Comparison of ENCODE assay signal across 1 cellular context in the genomic region with DNA sequence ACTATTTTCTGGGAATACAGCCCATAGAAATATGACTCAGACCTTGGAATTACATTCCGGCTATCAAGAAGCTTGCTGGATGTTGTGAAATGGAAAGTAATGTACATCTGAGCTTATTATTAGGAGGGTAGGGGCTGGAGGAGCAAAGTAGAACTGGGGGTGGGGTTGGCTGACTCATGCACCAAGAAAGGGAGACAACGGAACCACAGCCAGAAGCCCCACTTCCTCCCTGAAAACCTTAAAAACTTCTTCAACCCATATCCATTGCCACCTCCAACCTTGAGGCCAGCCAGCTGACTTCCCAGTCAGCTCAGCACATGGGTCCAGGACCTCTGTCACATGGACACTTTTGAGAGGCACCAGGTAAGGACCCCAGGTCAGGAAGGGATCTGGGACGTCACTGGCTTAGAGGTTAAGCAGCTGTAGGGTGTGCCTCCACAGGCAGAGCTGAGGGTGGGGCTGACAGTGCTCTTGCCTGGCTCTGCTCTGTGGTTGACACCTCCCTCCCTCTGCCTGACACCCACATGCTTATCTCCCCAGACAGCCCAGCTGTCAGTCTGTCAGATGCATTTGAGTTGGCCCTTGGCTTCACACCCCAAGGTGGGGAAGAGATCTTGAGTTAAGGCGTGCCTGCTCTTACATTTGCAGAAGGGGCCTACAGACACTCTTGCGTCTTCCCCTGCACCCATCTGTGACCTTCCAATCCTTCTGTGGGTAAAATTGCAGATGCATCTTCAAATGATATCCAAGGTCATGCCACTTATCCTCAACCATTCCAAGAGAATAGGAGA.
A peak's percentile ranks its signal among the peaks of the same experiment; 100 is the strongest.
TF ChIP-seq lines count a peak whose summit lies in the region.

No MANE protein-coding gene starts in this region.

TF ChIP-seq in K562, 482 proteins besides CTCF, POLR2A, EP300 and RAD21 (continued from another document and continues in another):
- TF ChIP-seq, protein P1, sequence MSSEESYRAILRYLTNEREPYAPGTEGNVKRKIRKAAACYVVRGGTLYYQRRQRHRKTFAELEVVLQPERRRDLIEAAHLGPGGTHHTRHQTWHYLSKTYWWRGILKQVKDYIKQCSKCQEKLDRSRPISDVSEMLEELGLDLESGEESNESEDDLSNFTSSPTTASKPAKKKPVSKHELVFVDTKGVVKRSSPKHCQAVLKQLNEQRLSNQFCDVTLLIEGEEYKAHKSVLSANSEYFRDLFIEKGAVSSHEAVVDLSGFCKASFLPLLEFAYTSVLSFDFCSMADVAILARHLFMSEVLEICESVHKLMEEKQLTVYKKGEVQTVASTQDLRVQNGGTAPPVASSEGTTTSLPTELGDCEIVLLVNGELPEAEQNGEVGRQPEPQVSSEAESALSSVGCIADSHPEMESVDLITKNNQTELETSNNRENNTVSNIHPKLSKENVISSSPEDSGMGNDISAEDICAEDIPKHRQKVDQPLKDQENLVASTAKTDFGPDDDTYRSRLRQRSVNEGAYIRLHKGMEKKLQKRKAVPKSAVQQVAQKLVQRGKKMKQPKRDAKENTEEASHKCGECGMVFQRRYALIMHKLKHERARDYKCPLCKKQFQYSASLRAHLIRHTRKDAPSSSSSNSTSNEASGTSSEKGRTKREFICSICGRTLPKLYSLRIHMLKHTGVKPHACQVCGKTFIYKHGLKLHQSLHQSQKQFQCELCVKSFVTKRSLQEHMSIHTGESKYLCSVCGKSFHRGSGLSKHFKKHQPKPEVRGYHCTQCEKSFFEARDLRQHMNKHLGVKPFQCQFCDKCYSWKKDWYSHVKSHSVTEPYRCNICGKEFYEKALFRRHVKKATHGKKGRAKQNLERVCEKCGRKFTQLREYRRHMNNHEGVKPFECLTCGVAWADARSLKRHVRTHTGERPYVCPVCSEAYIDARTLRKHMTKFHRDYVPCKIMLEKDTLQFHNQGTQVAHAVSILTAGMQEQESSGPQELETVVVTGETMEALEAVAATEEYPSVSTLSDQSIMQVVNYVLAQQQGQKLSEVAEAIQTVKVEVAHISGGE (CRISPR knock-in tag; IDR thresholded peaks at IDR 0.05), result peak in 1 of 3 experiments; percentile 61; a peak in 2 of 6 replicates
- TF ChIP-seq XRCC4 (IDR thresholded peaks at IDR 0.05; ENCODE audit: extremely low read depth, insufficient read depth, insufficient read length) (no peak), TAF9B (IDR thresholded peaks at IDR 0.05; ENCODE audit: partially characterized antibody) (peak; percentile 99), BCOR (IDR thresholded peaks at IDR 0.05) (no peak), ERF (CRISPR knock-in tag; IDR thresholded peaks at IDR 0.05) (no peak; the same call in 1 of the 2 replicates), ZNF133 (CRISPR knock-in tag; IDR thresholded peaks at IDR 0.05) (no peak), ZNF146 (CRISPR knock-in tag; IDR thresholded peaks at IDR 0.05; ENCODE audit: unreplicated experiment) (no peak), ZNF668 (CRISPR knock-in tag; IDR thresholded peaks at IDR 0.05) (no peak), ZNF354B (CRISPR knock-in tag; IDR thresholded peaks at IDR 0.05) (no peak), CBX2 (IDR thresholded peaks at IDR 0.05; ENCODE audit: insufficient read depth, low read length, poor library complexity, severe bottlenecking) (no peak), ZNF174 (CRISPR knock-in tag; IDR thresholded peaks at IDR 0.05) (no peak; the same call in 1 of the 2 replicates), KDM1A (IDR thresholded peaks at IDR 0.05) (no peak; a peak in 1 of 4 replicates), SPI1 (IDR thresholded peaks at IDR 0.05; ENCODE audit: borderline replicate concordance, low read depth, low read length) (peak; percentile 99), JUN (IDR thresholded peaks at IDR 0.05; ENCODE audit: borderline replicate concordance, low read depth, low read length) (peak; percentile 80), JUN (CRISPR knock-in tag; IDR thresholded peaks at IDR 0.05; ENCODE audit: borderline replicate concordance) (peak; percentile 73; the same call in 1 of the 2 replicates), ZNF707 (CRISPR knock-in tag; conservative IDR thresholded peaks at IDR 0.05) (no peak), KLF1 (tag; IDR thresholded peaks at IDR 0.05) (peak; percentile 99), KAT7 (CRISPR knock-in tag; IDR thresholded peaks at IDR 0.05; ENCODE audit: borderline replicate concordance) (no peak), CSDE1 (IDR thresholded peaks at IDR 0.05) (0 out of 4 replicates have a peak, but pooled peaks of 1 of the 2 experiments have one; percentile 5), ZSCAN32 (CRISPR knock-in tag; IDR thresholded peaks at IDR 0.05) (no peak), ZNF184 (CRISPR knock-in tag; IDR thresholded peaks at IDR 0.05) (no peak), HNRNPH1 (optimal IDR thresholded peaks at IDR 0.05; ENCODE audit: low read depth, low read length) (no peak), TAF15 (IDR thresholded peaks at IDR 0.05; ENCODE audit: low read depth, low read length) (no peak), ZFP30 (CRISPR knock-in tag; IDR thresholded peaks at IDR 0.05; ENCODE audit: borderline replicate concordance) (no peak), CAMTA2 (CRISPR knock-in tag; conservative IDR thresholded peaks at IDR 0.05) (no peak), POLR2H (tag; IDR thresholded peaks at IDR 0.05; ENCODE audit: low read depth) (no peak), HOXB6 (CRISPR knock-in tag; IDR thresholded peaks at IDR 0.05; ENCODE audit: borderline replicate concordance) (no peak), FOXK2 (conservative IDR thresholded peaks at IDR 0.05 in 1 of 2, IDR thresholded peaks at IDR 0.05 in 1 of 2; ENCODE audit: low read depth in 2 of 2) (peak; percentile 84 to 86; a peak in 3 of 4 replicates), ELF2 (CRISPR knock-in tag; IDR thresholded peaks at IDR 0.05) (no peak), MEIS2 (IDR thresholded peaks at IDR 0.05; ENCODE audit: partially characterized antibody) (peak; percentile 100), CXXC5 (CRISPR knock-in tag; IDR thresholded peaks at IDR 0.05) (peak; percentile 82), POLR2G (IDR thresholded peaks at IDR 0.05; ENCODE audit: low read depth, low read length) (peak; percentile 58), DDX20 (tag; IDR thresholded peaks at IDR 0.05; ENCODE audit: low read depth) (no peak)
- TF ChIP-seq, protein P2, sequence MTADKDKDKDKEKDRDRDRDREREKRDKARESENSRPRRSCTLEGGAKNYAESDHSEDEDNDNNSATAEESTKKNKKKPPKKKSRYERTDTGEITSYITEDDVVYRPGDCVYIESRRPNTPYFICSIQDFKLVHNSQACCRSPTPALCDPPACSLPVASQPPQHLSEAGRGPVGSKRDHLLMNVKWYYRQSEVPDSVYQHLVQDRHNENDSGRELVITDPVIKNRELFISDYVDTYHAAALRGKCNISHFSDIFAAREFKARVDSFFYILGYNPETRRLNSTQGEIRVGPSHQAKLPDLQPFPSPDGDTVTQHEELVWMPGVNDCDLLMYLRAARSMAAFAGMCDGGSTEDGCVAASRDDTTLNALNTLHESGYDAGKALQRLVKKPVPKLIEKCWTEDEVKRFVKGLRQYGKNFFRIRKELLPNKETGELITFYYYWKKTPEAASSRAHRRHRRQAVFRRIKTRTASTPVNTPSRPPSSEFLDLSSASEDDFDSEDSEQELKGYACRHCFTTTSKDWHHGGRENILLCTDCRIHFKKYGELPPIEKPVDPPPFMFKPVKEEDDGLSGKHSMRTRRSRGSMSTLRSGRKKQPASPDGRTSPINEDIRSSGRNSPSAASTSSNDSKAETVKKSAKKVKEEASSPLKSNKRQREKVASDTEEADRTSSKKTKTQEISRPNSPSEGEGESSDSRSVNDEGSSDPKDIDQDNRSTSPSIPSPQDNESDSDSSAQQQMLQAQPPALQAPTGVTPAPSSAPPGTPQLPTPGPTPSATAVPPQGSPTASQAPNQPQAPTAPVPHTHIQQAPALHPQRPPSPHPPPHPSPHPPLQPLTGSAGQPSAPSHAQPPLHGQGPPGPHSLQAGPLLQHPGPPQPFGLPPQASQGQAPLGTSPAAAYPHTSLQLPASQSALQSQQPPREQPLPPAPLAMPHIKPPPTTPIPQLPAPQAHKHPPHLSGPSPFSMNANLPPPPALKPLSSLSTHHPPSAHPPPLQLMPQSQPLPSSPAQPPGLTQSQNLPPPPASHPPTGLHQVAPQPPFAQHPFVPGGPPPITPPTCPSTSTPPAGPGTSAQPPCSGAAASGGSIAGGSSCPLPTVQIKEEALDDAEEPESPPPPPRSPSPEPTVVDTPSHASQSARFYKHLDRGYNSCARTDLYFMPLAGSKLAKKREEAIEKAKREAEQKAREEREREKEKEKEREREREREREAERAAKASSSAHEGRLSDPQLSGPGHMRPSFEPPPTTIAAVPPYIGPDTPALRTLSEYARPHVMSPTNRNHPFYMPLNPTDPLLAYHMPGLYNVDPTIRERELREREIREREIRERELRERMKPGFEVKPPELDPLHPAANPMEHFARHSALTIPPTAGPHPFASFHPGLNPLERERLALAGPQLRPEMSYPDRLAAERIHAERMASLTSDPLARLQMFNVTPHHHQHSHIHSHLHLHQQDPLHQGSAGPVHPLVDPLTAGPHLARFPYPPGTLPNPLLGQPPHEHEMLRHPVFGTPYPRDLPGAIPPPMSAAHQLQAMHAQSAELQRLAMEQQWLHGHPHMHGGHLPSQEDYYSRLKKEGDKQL (CRISPR knock-in tag; IDR thresholded peaks at IDR 0.05; ENCODE audit: borderline replicate concordance), result no peak
- TF ChIP-seq, protein P3, sequence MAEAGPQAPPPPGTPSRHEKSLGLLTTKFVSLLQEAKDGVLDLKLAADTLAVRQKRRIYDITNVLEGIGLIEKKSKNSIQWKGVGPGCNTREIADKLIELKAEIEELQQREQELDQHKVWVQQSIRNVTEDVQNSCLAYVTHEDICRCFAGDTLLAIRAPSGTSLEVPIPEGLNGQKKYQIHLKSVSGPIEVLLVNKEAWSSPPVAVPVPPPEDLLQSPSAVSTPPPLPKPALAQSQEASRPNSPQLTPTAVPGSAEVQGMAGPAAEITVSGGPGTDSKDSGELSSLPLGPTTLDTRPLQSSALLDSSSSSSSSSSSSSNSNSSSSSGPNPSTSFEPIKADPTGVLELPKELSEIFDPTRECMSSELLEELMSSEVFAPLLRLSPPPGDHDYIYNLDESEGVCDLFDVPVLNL (CRISPR knock-in tag; IDR thresholded peaks at IDR 0.05; ENCODE audit: low read depth), result no peak
- TF ChIP-seq, protein P4, sequence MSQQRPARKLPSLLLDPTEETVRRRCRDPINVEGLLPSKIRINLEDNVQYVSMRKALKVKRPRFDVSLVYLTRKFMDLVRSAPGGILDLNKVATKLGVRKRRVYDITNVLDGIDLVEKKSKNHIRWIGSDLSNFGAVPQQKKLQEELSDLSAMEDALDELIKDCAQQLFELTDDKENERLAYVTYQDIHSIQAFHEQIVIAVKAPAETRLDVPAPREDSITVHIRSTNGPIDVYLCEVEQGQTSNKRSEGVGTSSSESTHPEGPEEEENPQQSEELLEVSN (IDR thresholded peaks at IDR 0.05; ENCODE audit: borderline replicate concordance in 1 of 2, extremely low read depth in 1 of 2, insufficient read depth in 1 of 2, insufficient read length in 1 of 2, low read depth in 1 of 2, low read length in 1 of 2, poor library complexity in 1 of 2, severe bottlenecking in 1 of 2), result peak; percentile 91 to 94
- TF ChIP-seq, protein P5, sequence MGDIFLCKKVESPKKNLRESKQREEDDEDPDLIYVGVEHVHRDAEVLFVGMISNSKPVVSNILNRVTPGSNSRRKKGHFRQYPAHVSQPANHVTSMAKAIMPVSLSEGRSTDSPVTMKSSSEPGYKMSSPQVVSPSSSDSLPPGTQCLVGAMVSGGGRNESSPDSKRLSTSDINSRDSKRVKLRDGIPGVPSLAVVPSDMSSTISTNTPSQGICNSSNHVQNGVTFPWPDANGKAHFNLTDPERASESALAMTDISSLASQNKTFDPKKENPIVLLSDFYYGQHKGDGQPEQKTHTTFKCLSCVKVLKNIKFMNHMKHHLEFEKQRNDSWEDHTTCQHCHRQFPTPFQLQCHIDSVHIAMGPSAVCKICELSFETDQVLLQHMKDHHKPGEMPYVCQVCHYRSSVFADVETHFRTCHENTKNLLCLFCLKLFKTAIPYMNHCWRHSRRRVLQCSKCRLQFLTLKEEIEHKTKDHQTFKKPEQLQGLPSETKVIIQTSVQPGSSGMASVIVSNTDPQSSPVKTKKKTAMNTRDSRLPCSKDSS (IDR thresholded peaks at IDR 0.05; ENCODE audit: low read depth, partially characterized antibody), result no peak
- TF ChIP-seq, protein P6, sequence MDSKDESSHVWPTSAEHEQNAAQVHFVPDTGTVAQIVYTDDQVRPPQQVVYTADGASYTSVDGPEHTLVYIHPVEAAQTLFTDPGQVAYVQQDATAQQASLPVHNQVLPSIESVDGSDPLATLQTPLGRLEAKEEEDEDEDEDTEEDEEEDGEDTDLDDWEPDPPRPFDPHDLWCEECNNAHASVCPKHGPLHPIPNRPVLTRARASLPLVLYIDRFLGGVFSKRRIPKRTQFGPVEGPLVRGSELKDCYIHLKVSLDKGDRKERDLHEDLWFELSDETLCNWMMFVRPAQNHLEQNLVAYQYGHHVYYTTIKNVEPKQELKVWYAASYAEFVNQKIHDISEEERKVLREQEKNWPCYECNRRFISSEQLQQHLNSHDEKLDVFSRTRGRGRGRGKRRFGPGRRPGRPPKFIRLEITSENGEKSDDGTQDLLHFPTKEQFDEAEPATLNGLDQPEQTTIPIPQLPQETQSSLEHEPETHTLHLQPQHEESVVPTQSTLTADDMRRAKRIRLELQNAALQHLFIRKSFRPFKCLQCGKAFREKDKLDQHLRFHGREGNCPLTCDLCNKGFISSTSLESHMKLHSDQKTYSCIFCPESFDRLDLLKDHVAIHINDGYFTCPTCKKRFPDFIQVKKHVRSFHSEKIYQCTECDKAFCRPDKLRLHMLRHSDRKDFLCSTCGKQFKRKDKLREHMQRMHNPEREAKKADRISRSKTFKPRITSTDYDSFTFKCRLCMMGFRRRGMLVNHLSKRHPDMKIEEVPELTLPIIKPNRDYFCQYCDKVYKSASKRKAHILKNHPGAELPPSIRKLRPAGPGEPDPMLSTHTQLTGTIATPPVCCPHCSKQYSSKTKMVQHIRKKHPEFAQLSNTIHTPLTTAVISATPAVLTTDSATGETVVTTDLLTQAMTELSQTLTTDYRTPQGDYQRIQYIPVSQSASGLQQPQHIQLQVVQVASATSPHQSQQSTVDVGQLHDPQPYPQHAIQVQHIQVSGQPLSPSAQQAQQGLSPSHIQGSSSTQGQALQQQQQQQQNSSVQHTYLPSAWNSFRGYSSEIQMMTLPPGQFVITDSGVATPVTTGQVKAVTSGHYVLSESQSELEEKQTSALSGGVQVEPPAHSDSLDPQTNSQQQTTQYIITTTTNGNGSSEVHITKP (IDR thresholded peaks at IDR 0.05; ENCODE audit: partially characterized antibody), result peak; percentile 68
- TF ChIP-seq, protein P7, sequence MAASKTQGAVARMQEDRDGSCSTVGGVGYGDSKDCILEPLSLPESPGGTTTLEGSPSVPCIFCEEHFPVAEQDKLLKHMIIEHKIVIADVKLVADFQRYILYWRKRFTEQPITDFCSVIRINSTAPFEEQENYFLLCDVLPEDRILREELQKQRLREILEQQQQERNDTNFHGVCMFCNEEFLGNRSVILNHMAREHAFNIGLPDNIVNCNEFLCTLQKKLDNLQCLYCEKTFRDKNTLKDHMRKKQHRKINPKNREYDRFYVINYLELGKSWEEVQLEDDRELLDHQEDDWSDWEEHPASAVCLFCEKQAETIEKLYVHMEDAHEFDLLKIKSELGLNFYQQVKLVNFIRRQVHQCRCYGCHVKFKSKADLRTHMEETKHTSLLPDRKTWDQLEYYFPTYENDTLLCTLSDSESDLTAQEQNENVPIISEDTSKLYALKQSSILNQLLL (CRISPR knock-in tag; IDR thresholded peaks at IDR 0.05; ENCODE audit: borderline replicate concordance), result no peak
- TF ChIP-seq, protein P8, sequence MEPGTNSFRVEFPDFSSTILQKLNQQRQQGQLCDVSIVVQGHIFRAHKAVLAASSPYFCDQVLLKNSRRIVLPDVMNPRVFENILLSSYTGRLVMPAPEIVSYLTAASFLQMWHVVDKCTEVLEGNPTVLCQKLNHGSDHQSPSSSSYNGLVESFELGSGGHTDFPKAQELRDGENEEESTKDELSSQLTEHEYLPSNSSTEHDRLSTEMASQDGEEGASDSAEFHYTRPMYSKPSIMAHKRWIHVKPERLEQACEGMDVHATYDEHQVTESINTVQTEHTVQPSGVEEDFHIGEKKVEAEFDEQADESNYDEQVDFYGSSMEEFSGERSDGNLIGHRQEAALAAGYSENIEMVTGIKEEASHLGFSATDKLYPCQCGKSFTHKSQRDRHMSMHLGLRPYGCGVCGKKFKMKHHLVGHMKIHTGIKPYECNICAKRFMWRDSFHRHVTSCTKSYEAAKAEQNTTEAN (CRISPR knock-in tag; IDR thresholded peaks at IDR 0.05), result peak; percentile 76; the same call in 1 of the 2 replicates
